20 cellular contexts compared by ENCODE assay signal in genomic region chr1:203426870-203427269, GRCh38. TPM values are rescaled to one million over a fixed set of nuclear protein-coding genes. Genes with fewer than 3 reads are reported as not detected.
"Had no signal": no experiment of that assay in that cellular context is flagged by ENCODE, and none has a peak within 500 bp of the region (broad histone marks: within the 10 kb centered on the region; RNA-seq: fewer than 3 reads in every experiment).

No MANE protein-coding gene starts in this region.

- DNase-seq: activated CD4-positive, alpha-beta T cell treated with anti-CD3 and anti-CD28 coated beads for 1 hour; activated CD4-positive, alpha-beta T cell treated with anti-CD3 and anti-CD28 coated beads, Interleukin-2, amount 50 U/mL, for 4 hours; activated naive CD4-positive, alpha-beta T cell treated with anti-CD3 and anti-CD28 coated beads, Interleukin-2, amount 10 ng/mL, durations not matched to agents 7 days and 5 days; activated T-cell treated with anti-CD3 and anti-CD28 coated beads for 4 hours; dorsolateral prefrontal cortex; erythroblast; gastrocnemius medialis; heart right ventricle; naive B cell; posterior cingulate gyrus; stimulated activated CD4-positive, alpha-beta T cell treated with anti-CD3 and anti-CD28 coated beads, Interleukin-4, amount 100 ng/mL, for 1 hour; stimulated activated naive CD4-positive, alpha-beta T cell treated with Interleukin-2 at 50 U/mL for 16 hours; substantia nigra; T-helper 1 cell; T1000 had no signal

- H3K4me1 Mint-ChIP-seq: activated naive CD4-positive, alpha-beta T cell treated with anti-CD3 and anti-CD28 coated beads, Interleukin-2, amount 10 ng/mL, durations not matched to agents 7 days and 5 days had no signal

- H3K4me1 ChIP-seq: gastrocnemius medialis had no signal

- H3K9me3 Mint-ChIP-seq: activated naive CD4-positive, alpha-beta T cell treated with anti-CD3 and anti-CD28 coated beads, Interleukin-2, amount 10 ng/mL, durations not matched to agents 7 days and 5 days; activated T-helper 2 cell treated with anti-CD3 and anti-CD28 coated beads, Interferon-gamma antibody, Interleukin-2, Interleukin-4, amounts not matched to agents 10 μg/mL and 5 μg/mL and 100 μg/mL, durations not matched to agents 14 hours and 24 hours and 36 hours; mesothelial cell of epicardium; naive B cell had no signal

- H3K9me3 ChIP-seq: gastrocnemius medialis, heart right ventricle, neutrophil, tibial nerve had no signal

- H3K27me3 ChIP-seq: dorsolateral prefrontal cortex, tibial nerve had no signal

- H3K27ac Mint-ChIP-seq: activated naive CD4-positive, alpha-beta T cell treated with anti-CD3 and anti-CD28 coated beads, Interleukin-2, amount 10 ng/mL, durations not matched to agents 7 days and 5 days; activated T-helper 2 cell treated with anti-CD3 and anti-CD28 coated beads, Interferon-gamma antibody, Interleukin-2, Interleukin-4, amounts not matched to agents 10 μg/mL and 5 μg/mL and 100 μg/mL, durations not matched to agents 14 hours and 24 hours and 36 hours had no signal

- H3K36me3 Mint-ChIP-seq: activated naive CD4-positive, alpha-beta T cell treated with anti-CD3 and anti-CD28 coated beads, Interleukin-2, amount 10 ng/mL, durations not matched to agents 7 days and 5 days; mesothelial cell of epicardium; naive B cell had no signal

- H3K4me3 Mint-ChIP-seq: activated naive CD4-positive, alpha-beta T cell treated with anti-CD3 and anti-CD28 coated beads, Interleukin-2, amount 10 ng/mL, durations not matched to agents 7 days and 5 days; mesothelial cell of epicardium; naive B cell had no signal

- H3K36me3 ChIP-seq: gastrocnemius medialis, heart right ventricle, neutrophil, tibial nerve had no signal

- H3K4me3 ChIP-seq: dorsolateral prefrontal cortex, gastrocnemius medialis, heart right ventricle, lung, tibial nerve had no signal

- H3K27ac ChIP-seq: dorsolateral prefrontal cortex, gastrocnemius medialis, heart right ventricle, neutrophil had no signal

RNA-seq across cellular contexts. Expression of gene PRELP, which starts 48.7 kb away (rescaled TPM):
- total RNA-seq: activated T-helper 2 cell treated with anti-CD3 and anti-CD28 coated beads, Interferon-gamma antibody, Interleukin-2, Interleukin-4, amounts not matched to agents 10 μg/mL and 5 μg/mL and 100 μg/mL, durations not matched to agents 14 hours and 24 hours and 36 hours had no signal
